Comparison of ENCODE assay signal across 13 cellular contexts in the genomic region with DNA sequence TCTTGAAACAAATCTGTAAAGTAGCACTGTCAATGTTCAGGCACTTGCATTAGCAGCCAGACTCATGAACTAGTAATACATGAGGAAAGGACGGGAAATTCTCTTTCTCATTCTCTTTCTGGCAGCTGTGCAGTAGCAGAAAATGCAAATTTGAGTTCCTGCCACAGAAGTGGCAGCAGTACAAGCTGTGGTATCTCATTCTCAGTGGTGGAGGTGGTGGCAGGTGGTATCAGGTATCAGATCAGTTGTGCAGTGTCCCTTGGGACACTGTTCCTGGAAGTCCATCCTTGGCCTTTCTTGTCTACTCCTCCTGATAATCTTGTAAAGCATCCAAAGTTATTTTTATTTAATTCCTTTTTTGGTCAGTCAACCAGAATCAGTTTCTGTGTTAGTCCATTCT.
DNase-seq lines count a peak whose midpoint lies in the region; ATAC-seq and TF ChIP-seq lines count a peak whose summit lies in the region.
"Had no signal": no experiment of that assay in that cellular context is flagged by ENCODE, and none has a peak within 500 bp of the region (broad histone marks: within the 10 kb centered on the region; RNA-seq: fewer than 3 reads in every experiment).

No MANE protein-coding gene starts in this region.

- H3K4me3 ChIP-seq in coronary artery = no peak overlapping the region
- H3K4me3 ChIP-seq: MG63, spleen had no signal

- TF ChIP-seq CTCF in GM10266 (IDR thresholded peaks at IDR 0.05; ENCODE audit: control insufficient read depth, insufficient read depth, low read depth, missing control alignments) (no peak), coronary artery (IDR thresholded peaks at IDR 0.05) (no peak)

- ATAC-seq in GM19351 (IDR thresholded peaks at IDR 0.05; ENCODE audit: unreplicated experiment) (peak; percentile 76), HG02798 (IDR thresholded peaks at IDR 0.05; ENCODE audit: poor library complexity, unreplicated experiment) (peak; percentile 95), HG03558 (IDR thresholded peaks at IDR 0.05; ENCODE audit: extremely low read depth, unreplicated experiment) (peak; percentile 75)
- ATAC-seq: stimulated activated effector memory CD8-positive, alpha-beta T cell treated with anti-CD3 and anti-CD28 coated beads, Interleukin-12 subunit alpha, Interleukin-12 subunit beta, amount 100 ng/mL, for 72 hours; T-helper 17 cell had no signal

- intact Hi-C loops in cardiac septum (cut with DNase I) = no loop called here

- no peak overlapping the region for H3K27ac ChIP-seq in coronary artery
- H3K27ac ChIP-seq: spleen had no signal

- DNase-seq in GM10266 (ENCODE audit: extremely low spot score) = peak; percentile 11
- no peak for DNase-seq in erythroblast (lab: John Stamatoyannopoulos, UW)
- DNase-seq in cardiac septum (ENCODE audit: low spot score) = no peak
- DNase-seq in coronary artery (ENCODE audit: low spot score) = no peak
- DNase-seq in dedifferentiated amniotic fluid mesenchymal stem cell (ENCODE audit: extremely low spot score) = no peak
- DNase-seq: HFFc6, MG63, spleen, T-helper 17 cell had no signal

- no peak for TF ChIP-seq POLR2A in erythroblast (IDR thresholded peaks at IDR 0.05; ENCODE audit: low read length)
